In genomic region chr6:78530208-78530607, GRCh38 we compare ENCODE assay signal across 20 cellular contexts.
DNase-seq lines count a peak whose midpoint lies in the region; ATAC-seq, FAIRE-seq and TF ChIP-seq lines count a peak whose summit lies in the region.
"Had no signal": no experiment of that assay in that cellular context is flagged by ENCODE, and none has a peak within 500 bp of the region (broad histone marks: within the 10 kb centered on the region; RNA-seq: fewer than 3 reads in every experiment).

No MANE protein-coding gene starts in this region.

- POLR2A ChIA-PET in GM12878 (lab: Charles Lee), result no interaction called here

- TF ChIP-seq CTCF in GM12878 (IDR thresholded peaks at IDR 0.05 in 2 of 3, conservative IDR thresholded peaks at IDR 0.05 in 1 of 3; ENCODE audit: control insufficient read depth in 2 of 3, extremely low read depth in 1 of 3, insufficient read depth in 1 of 3, low read depth in 3 of 3, low read length in 3 of 3), result no peak
- no peak for TF ChIP-seq CTCF in esophagus squamous epithelium (IDR thresholded peaks at IDR 0.05)
- no peak for TF ChIP-seq CTCF in psoas muscle (IDR thresholded peaks at IDR 0.05)

- peak; percentile 12 for DNase-seq in AG20443 (ENCODE audit: low spot score)
- DNase-seq in GM12878 (ENCODE audit: low read depth, low spot score), result no peak
- peak; percentile 37 for DNase-seq in mesendoderm
- DNase-seq in esophagus squamous epithelium (lab: John Stamatoyannopoulos, UW), result no peak
- DNase-seq in psoas muscle, result no peak
- DNase-seq in NCI-H1436 (lab: John Stamatoyannopoulos, UW), result no peak
- no peak for DNase-seq in urothelium cell line (ENCODE audit: low spot score)
- DNase-seq: CD8-positive, alpha-beta T cell; DMS79 treated with DMSO at 0.1 percent for 48 hours; GDM1; GOT3; Karpas-422; NCI-H1930; NCI-H446; NCI-H69; NK-92 treated with Interleukin-12 subunit alpha and Interleukin-12 subunit beta, amount 100 ng/mL, for 24 hours; SIG-M5 had no signal

- no peak overlapping the region for H3K4me2 ChIP-seq in GM12878 (ENCODE audit: control insufficient read depth, insufficient read depth)
- H3K4me2 ChIP-seq in mesendoderm (ENCODE audit: low read length), result no peak overlapping the region
- H3K4me2 ChIP-seq: BLaER1 had no signal

- H3K4me1 ChIP-seq in GM12878 (ENCODE audit: control insufficient read depth, insufficient read depth, low read length) (no peaks in the 10 kb centered on the region), mesendoderm (ENCODE audit: control insufficient read depth, low read depth, low read length) (no peaks in the 10 kb centered on the region), esophagus squamous epithelium (no peaks in the 10 kb centered on the region), psoas muscle (no peaks in the 10 kb centered on the region)
- H3K4me1 ChIP-seq: BLaER1 had no signal

- in situ Hi-C loops in GM12878 (cut with MboI), result no loop called here

- intact Hi-C loops in GM12878 (cut with micrococcal nuclease; ENCODE audit: unreplicated experiment), result no loop called here
- intact Hi-C loops in esophagus squamous epithelium (cut with DNase I), result no loop called here
- intact Hi-C loops in psoas muscle (cut with DNase I), result no loop called here

- no peak overlapping the region for H2BK120ac ChIP-seq in mesendoderm (ENCODE audit: low read depth, low read length)

- no peaks in the 10 kb centered on the region for H3K79me1 ChIP-seq in mesendoderm (ENCODE audit: low read length)

- H3K23ac ChIP-seq in mesendoderm (ENCODE audit: low read length), result no peak overlapping the region

- no peak overlapping the region for H2AFZ ChIP-seq in GM12878 (ENCODE audit: control insufficient read depth, low read depth, low read length)

- no peaks in the 10 kb centered on the region for H3K79me2 ChIP-seq in GM12878 (ENCODE audit: control insufficient read depth, insufficient read depth, low read length)
- H3K79me2 ChIP-seq in mesendoderm (ENCODE audit: control insufficient read depth, insufficient read depth, low read length), result no peaks in the 10 kb centered on the region

- H3K9me3 ChIP-seq in GM12878 (replicated peaks; ENCODE audit: control insufficient read depth, insufficient read depth, low read length) (no peaks in the 10 kb centered on the region), esophagus squamous epithelium (no peaks in the 10 kb centered on the region), psoas muscle (no peaks in the 10 kb centered on the region)
- H3K9me3 ChIP-seq: BLaER1 had no signal

- H3K4me3 ChIP-seq in GM12878 (no peak overlapping the region), mesendoderm (ENCODE audit: low read length) (no peak overlapping the region), esophagus squamous epithelium (no peak overlapping the region), psoas muscle (no peak overlapping the region)
- H3K4me3 ChIP-seq: BLaER1 had no signal

- H3K27ac ChIP-seq in GM12878 (ENCODE audit: control insufficient read depth, insufficient read depth), result no peak overlapping the region
- no peak overlapping the region for H3K27ac ChIP-seq in mesendoderm (ENCODE audit: low read depth, low read length)
- H3K27ac ChIP-seq in esophagus squamous epithelium, result no peak overlapping the region
- H3K27ac ChIP-seq in psoas muscle, result no peak overlapping the region
- H3K27ac ChIP-seq: BLaER1 had no signal

- H4K5ac ChIP-seq in mesendoderm (ENCODE audit: low read length), result no peak overlapping the region

- no TSS peak for BruUV-seq in GM12878 (replicated peaks; lab: Mats Ljungman, UMichigan)

- TF ChIP-seq POLR2A in GM12878 (IDR thresholded peaks at IDR 0.05; ENCODE audit: low read depth, low read length) (no peak), esophagus squamous epithelium (IDR thresholded peaks at IDR 0.05) (no peak)

- H3K4ac ChIP-seq in mesendoderm (ENCODE audit: low read depth, low read length), result no peak overlapping the region

- H2BK5ac ChIP-seq in mesendoderm (ENCODE audit: low read length), result no peak overlapping the region

- ATAC-seq in GM12878 (no peak), psoas muscle (no peak)
- ATAC-seq: CD8-positive, alpha-beta T cell had no signal

- H4K8ac ChIP-seq in mesendoderm (ENCODE audit: low read depth, low read length), result no peak overlapping the region

- RAD21 ChIA-PET in GM12878 (lab: Charles Lee; ENCODE audit: unreplicated experiment), result no interaction called here

- no peak for TF ChIP-seq RAD21 in Ishikawa (IDR thresholded peaks at IDR 0.05; ENCODE audit: low read depth)
- TF ChIP-seq RAD21 in GM12878 (IDR thresholded peaks at IDR 0.05; ENCODE audit: insufficient read depth, low read depth, low read length), result no peak

- H3K36me3 ChIP-seq in GM12878 (ENCODE audit: control insufficient read depth in 2 of 2, insufficient read depth in 2 of 2, low read length in 1 of 2) (no peaks in the 10 kb centered on the region), mesendoderm (ENCODE audit: control insufficient read depth, insufficient read depth, low read length) (no peaks in the 10 kb centered on the region), esophagus squamous epithelium (no peaks in the 10 kb centered on the region), psoas muscle (ENCODE audit: insufficient read depth in 1 of 2, low read depth in 1 of 2) (no peaks in the 10 kb centered on the region)
- H3K36me3 ChIP-seq: BLaER1 had no signal

- H3K18ac ChIP-seq in mesendoderm (ENCODE audit: low read length), result no peak overlapping the region

- H3K9ac ChIP-seq in GM12878 (ENCODE audit: control insufficient read depth, insufficient read depth, low read length) (no peak overlapping the region), mesendoderm (ENCODE audit: low read length) (no peak overlapping the region)
- H3K9ac ChIP-seq: BLaER1 had no signal

- SMC1A ChIA-PET in GM12878 (lab: Charles Lee; ENCODE audit: uncharacterized antibody, unreplicated experiment), result interaction anchor here (0.7 kb wide), 1 partner anchor 77 kb away, joined by 3 read pairs; no protein-coding TSS in a partner anchor

- H2BK15ac ChIP-seq in mesendoderm (replicated peaks; ENCODE audit: low read depth), result no peak overlapping the region

- WGBS in GM12878 (ENCODE audit: insufficient coverage, insufficient replicate concordance, low lambda C conversion rate, missing lambda C conversion rate), result 24% methylated on average over 3 of the region's 3 CpGs
- no CpG with 5 or more reads among the region's 3 CpGs for WGBS in mesendoderm (ENCODE audit: extremely low coverage, insufficient coverage, low lambda C conversion rate)
- 36 to 50% methylated on average over 3 of the region's 3 CpGs for WGBS in esophagus squamous epithelium, 2 donors
- WGBS in psoas muscle, 3 donors, result 48 to 57% (median 50%) methylated on average over 3 of the region's 3 CpGs

- no peak overlapping the region for H2AK5ac ChIP-seq in mesendoderm (ENCODE audit: low read length)

- no peak overlapping the region for H3K56ac ChIP-seq in mesendoderm (ENCODE audit: low read length)

- TF ChIP-seq EP300 in Ishikawa (IDR thresholded peaks at IDR 0.05; ENCODE audit: borderline replicate concordance), result no peak
- no peak for TF ChIP-seq EP300 in GM12878 (IDR thresholded peaks at IDR 0.05; ENCODE audit: borderline replicate concordance in 1 of 2, control insufficient read depth in 1 of 2, low read depth in 2 of 2, low read length in 2 of 2)

- CTCF ChIA-PET in GM12878 (lab: Yijun Ruan, JAX), result no interaction called here

- FAIRE-seq in GM12878 (lab: Jason Lieb, UNC) (no peak), urothelium cell line (lab: Jason Lieb, UNC) (no peak)
- FAIRE-seq: GM12892 had no signal

- H3K27me3 ChIP-seq in GM12878 (replicated peaks in 1 of 2; ENCODE audit: control insufficient read depth in 2 of 2, insufficient read depth in 2 of 2, low read length in 1 of 2) (no peaks in the 10 kb centered on the region), mesendoderm (ENCODE audit: insufficient read depth, low read length, poor library complexity) (no peaks in the 10 kb centered on the region), esophagus squamous epithelium (no peaks in the 10 kb centered on the region), psoas muscle (ENCODE audit: insufficient read depth in 3 of 3, low read length in 2 of 3) (no peaks in the 10 kb centered on the region)
- H3K27me3 ChIP-seq: BLaER1 had no signal

- no peaks in the 10 kb centered on the region for H4K20me1 ChIP-seq in GM12878 (ENCODE audit: control insufficient read depth, insufficient read depth)
- H4K20me1 ChIP-seq: BLaER1 had no signal

TF ChIP-seq in GM12878, 131 proteins besides CTCF, POLR2A, EP300 and RAD21:
- TF ChIP-seq, protein P1, sequence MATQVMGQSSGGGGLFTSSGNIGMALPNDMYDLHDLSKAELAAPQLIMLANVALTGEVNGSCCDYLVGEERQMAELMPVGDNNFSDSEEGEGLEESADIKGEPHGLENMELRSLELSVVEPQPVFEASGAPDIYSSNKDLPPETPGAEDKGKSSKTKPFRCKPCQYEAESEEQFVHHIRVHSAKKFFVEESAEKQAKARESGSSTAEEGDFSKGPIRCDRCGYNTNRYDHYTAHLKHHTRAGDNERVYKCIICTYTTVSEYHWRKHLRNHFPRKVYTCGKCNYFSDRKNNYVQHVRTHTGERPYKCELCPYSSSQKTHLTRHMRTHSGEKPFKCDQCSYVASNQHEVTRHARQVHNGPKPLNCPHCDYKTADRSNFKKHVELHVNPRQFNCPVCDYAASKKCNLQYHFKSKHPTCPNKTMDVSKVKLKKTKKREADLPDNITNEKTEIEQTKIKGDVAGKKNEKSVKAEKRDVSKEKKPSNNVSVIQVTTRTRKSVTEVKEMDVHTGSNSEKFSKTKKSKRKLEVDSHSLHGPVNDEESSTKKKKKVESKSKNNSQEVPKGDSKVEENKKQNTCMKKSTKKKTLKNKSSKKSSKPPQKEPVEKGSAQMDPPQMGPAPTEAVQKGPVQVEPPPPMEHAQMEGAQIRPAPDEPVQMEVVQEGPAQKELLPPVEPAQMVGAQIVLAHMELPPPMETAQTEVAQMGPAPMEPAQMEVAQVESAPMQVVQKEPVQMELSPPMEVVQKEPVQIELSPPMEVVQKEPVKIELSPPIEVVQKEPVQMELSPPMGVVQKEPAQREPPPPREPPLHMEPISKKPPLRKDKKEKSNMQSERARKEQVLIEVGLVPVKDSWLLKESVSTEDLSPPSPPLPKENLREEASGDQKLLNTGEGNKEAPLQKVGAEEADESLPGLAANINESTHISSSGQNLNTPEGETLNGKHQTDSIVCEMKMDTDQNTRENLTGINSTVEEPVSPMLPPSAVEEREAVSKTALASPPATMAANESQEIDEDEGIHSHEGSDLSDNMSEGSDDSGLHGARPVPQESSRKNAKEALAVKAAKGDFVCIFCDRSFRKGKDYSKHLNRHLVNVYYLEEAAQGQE (IDR thresholded peaks at IDR 0.05; ENCODE audit: low read depth, low read length), result peak; percentile 61; the same call in 1 of the 2 replicates
- TF ChIP-seq KLF5 (IDR thresholded peaks at IDR 0.05; ENCODE audit: partially characterized antibody), result no peak

Comparison
In these comparisons a context has a peak if more than half of its experiments do, and no peak if none do; other contexts are left out.
1. DNase-seq: peak in AG20443 (single experiment) and mesendoderm (single experiment); none in GM12878 (single experiment), esophagus squamous epithelium (single experiment), psoas muscle (0 of 2), NCI-H1436 (single experiment) and urothelium cell line (single experiment).